In genomic region chr3:48856469-48856868, GRCh38 we compare ENCODE assay signal across 19 cellular contexts. TPM values are rescaled to one million over a fixed set of nuclear protein-coding genes. Genes with fewer than 3 reads are reported as not detected.
DNase-seq lines count a peak whose midpoint lies in the region; ATAC-seq and TF ChIP-seq lines count a peak whose summit lies in the region.
"Had no signal": no experiment of that assay in that cellular context is flagged by ENCODE, and none has a peak within 500 bp of the region (broad histone marks: within the 10 kb centered on the region; RNA-seq: fewer than 3 reads in every experiment).

No MANE protein-coding gene starts in this region.

- peaks cover 28% of the 10 kb centered on the region for H3K36me3 ChIP-seq in CD8-positive, alpha-beta T cell (ENCODE audit: insufficient read depth, low read length)
- H3K36me3 ChIP-seq in endodermal cell (ENCODE audit: control insufficient read depth, insufficient read depth, low read length) (no peaks in the 10 kb centered on the region), SJCRH30 (no peaks in the 10 kb centered on the region)
- H3K36me3 ChIP-seq: SJSA1 had no signal

- peaks cover 47% of the 10 kb centered on the region for H3K36me3 Mint-ChIP-seq in CD8-positive, alpha-beta T cell
- H3K36me3 Mint-ChIP-seq in T-helper 17 cell (ENCODE audit: low read depth) (peaks cover 8% of the 10 kb centered on the region), endodermal cell (ENCODE audit: low read depth) (peaks cover 1% of the 10 kb centered on the region)

- no peak overlapping the region for H3K27ac ChIP-seq in CD8-positive, alpha-beta T cell (ENCODE audit: low read depth, low read length)
- H3K27ac ChIP-seq in endodermal cell (ENCODE audit: low read depth, low read length) (peak overlapping the region; percentile 75), SJCRH30 (no peak overlapping the region)
- H3K27ac ChIP-seq: SJSA1 had no signal

- 76 to 87% methylated on average over 4 of the region's 4 CpGs for WGBS in endodermal cell (ENCODE audit: insufficient coverage in 1 of 2, insufficient read length in 1 of 2), 2 experiments

- no peaks in the 10 kb centered on the region for H3K4me1 ChIP-seq in CD8-positive, alpha-beta T cell (ENCODE audit: insufficient read depth, low read length)
- H3K4me1 ChIP-seq in endodermal cell (ENCODE audit: control insufficient read depth, insufficient read depth, low read length): peaks cover 7% of the 10 kb centered on the region
- peaks cover 30% of the 10 kb centered on the region for H3K4me1 ChIP-seq in SJCRH30
- H3K4me1 ChIP-seq: SJSA1 had no signal

- no peaks in the 10 kb centered on the region for H3K27me3 ChIP-seq in CD8-positive, alpha-beta T cell (ENCODE audit: insufficient read depth, low read length)
- no peaks in the 10 kb centered on the region for H3K27me3 ChIP-seq in endodermal cell (ENCODE audit: control insufficient read depth, insufficient read depth, low read length, poor library complexity, severe bottlenecking)
- no peaks in the 10 kb centered on the region for H3K27me3 ChIP-seq in SJCRH30
- H3K27me3 ChIP-seq: SJSA1 had no signal

- H3K4me3 Mint-ChIP-seq in CD8-positive, alpha-beta T cell: no peak overlapping the region
- no peak overlapping the region for H3K4me3 Mint-ChIP-seq in T-helper 17 cell
- no peak overlapping the region for H3K4me3 Mint-ChIP-seq in endodermal cell
- H3K4me3 Mint-ChIP-seq: activated T-helper 1 cell treated with anti-CD3 and anti-CD28 coated beads, Interleukin-12 subunit alpha, Interleukin-12 subunit beta, Interleukin-2, Interleukin-4 antibody, amounts not matched to agents 30 ng/mL and 10 ng/mL and 1 ng/mL, durations not matched to agents 14 hours and 24 hours and 36 hours; B cell; stimulated activated naive CD8-positive, alpha-beta T cell treated with anti-CD3 and anti-CD28 coated beads, Interleukin-15, Interleukin-2, amounts not matched to agents 100 ng/mL and 50 ng/mL, for 24 hours had no signal

- POLR2A ChIA-PET in CD8-positive, alpha-beta T cell (lab: Charles Lee): no interaction called here

- intact Hi-C loops in CD8-positive, alpha-beta T cell (cut with DNase I, micrococcal nuclease): no loop called here
- intact Hi-C loops in posterior vena cava (cut with DNase I): no loop called here

- no peak for DNase-seq in CD8-positive, alpha-beta T cell
- no peak for DNase-seq in T-helper 17 cell
- no peak for DNase-seq in endodermal cell
- DNase-seq in posterior vena cava (ENCODE audit: low spot score): peak; percentile 4
- no peak for DNase-seq in NCI-H1436 (lab: John Stamatoyannopoulos, UW)
- no peak for DNase-seq in SJCRH30
- no peak for DNase-seq in SIG-M5 (lab: John Stamatoyannopoulos, UW)
- no peak for DNase-seq in NCI-H146 treated with DMSO at 0.1 percent for 48 hours (lab: John Stamatoyannopoulos, UW; ENCODE audit: unreplicated experiment)
- DNase-seq: activated CD4-positive, alpha-beta T cell treated with anti-CD3 and anti-CD28 coated beads for 48 hours; dermis blood vessel endothelial cell; islet precursor cell; Karpas-422; NCI-H146; T-helper 9 cell had no signal

- peak overlapping the region; percentile 13 for H3K27ac Mint-ChIP-seq in CD8-positive, alpha-beta T cell
- H3K27ac Mint-ChIP-seq in T-helper 17 cell: peak overlapping the region; percentile 47
- peak overlapping the region; percentile 47 for H3K27ac Mint-ChIP-seq in endodermal cell
- H3K27ac Mint-ChIP-seq: activated T-helper 1 cell treated with anti-CD3 and anti-CD28 coated beads, Interleukin-12 subunit alpha, Interleukin-12 subunit beta, Interleukin-2, Interleukin-4 antibody, amounts not matched to agents 30 ng/mL and 10 ng/mL and 1 ng/mL, durations not matched to agents 14 hours and 24 hours and 36 hours; B cell; stimulated activated naive CD8-positive, alpha-beta T cell treated with anti-CD3 and anti-CD28 coated beads, Interleukin-15, Interleukin-2, amounts not matched to agents 100 ng/mL and 50 ng/mL, for 24 hours had no signal

- no peak overlapping the region for H3K9ac ChIP-seq in endodermal cell (ENCODE audit: extremely low read depth, low read length, poor library complexity, severe bottlenecking)

- peaks cover 2% of the 10 kb centered on the region for H3K4me1 Mint-ChIP-seq in CD8-positive, alpha-beta T cell (ENCODE audit: low read depth)
- peaks cover 2% of the 10 kb centered on the region for H3K4me1 Mint-ChIP-seq in T-helper 17 cell
- peaks cover 2% of the 10 kb centered on the region for H3K4me1 Mint-ChIP-seq in endodermal cell
- H3K4me1 Mint-ChIP-seq: B cell had no signal

- H3K9me3 ChIP-seq in CD8-positive, alpha-beta T cell (ENCODE audit: low read length): no peaks in the 10 kb centered on the region
- H3K9me3 ChIP-seq in T-helper 17 cell (ENCODE audit: control insufficient read depth, low read length, poor library complexity, severe bottlenecking) (no peaks in the 10 kb centered on the region), endodermal cell (ENCODE audit: control insufficient read depth, low read length) (no peaks in the 10 kb centered on the region), SJCRH30 (replicated peaks) (no peaks in the 10 kb centered on the region)
- H3K9me3 ChIP-seq: SJSA1 had no signal

- TF ChIP-seq CTCF in CD8-positive, alpha-beta T cell (IDR thresholded peaks at IDR 0.05): no peak
- no peak for TF ChIP-seq CTCF in endodermal cell (conservative IDR thresholded peaks at IDR 0.05)

- H3K4me3 ChIP-seq in CD8-positive, alpha-beta T cell (ENCODE audit: low read depth, low read length): no peak overlapping the region
- H3K4me3 ChIP-seq in endodermal cell (ENCODE audit: low read length) (no peak overlapping the region), SJCRH30 (no peak overlapping the region)
- H3K4me3 ChIP-seq: SJSA1 had no signal

- no peak for ATAC-seq in CD8-positive, alpha-beta T cell
- no peak for ATAC-seq in T-helper 17 cell
- ATAC-seq: esophagus mucosa had no signal

- no peaks in the 10 kb centered on the region for H3K9me3 Mint-ChIP-seq in CD8-positive, alpha-beta T cell
- no peaks in the 10 kb centered on the region for H3K9me3 Mint-ChIP-seq in endodermal cell
- H3K9me3 Mint-ChIP-seq: activated T-helper 1 cell treated with anti-CD3 and anti-CD28 coated beads, Interleukin-12 subunit alpha, Interleukin-12 subunit beta, Interleukin-2, Interleukin-4 antibody, amounts not matched to agents 30 ng/mL and 10 ng/mL and 1 ng/mL, durations not matched to agents 14 hours and 24 hours and 36 hours; stimulated activated naive CD8-positive, alpha-beta T cell treated with anti-CD3 and anti-CD28 coated beads, Interleukin-15, Interleukin-2, amounts not matched to agents 100 ng/mL and 50 ng/mL, for 24 hours had no signal

- CTCF ChIA-PET in CD8-positive, alpha-beta T cell (lab: Charles Lee): no interaction called here

- no peaks in the 10 kb centered on the region for H3K27me3 Mint-ChIP-seq in CD8-positive, alpha-beta T cell (ENCODE audit: low read depth)
- H3K27me3 Mint-ChIP-seq in T-helper 17 cell (no peaks in the 10 kb centered on the region), endodermal cell (ENCODE audit: insufficient read depth) (no peaks in the 10 kb centered on the region)
- H3K27me3 Mint-ChIP-seq: B cell; stimulated activated naive CD8-positive, alpha-beta T cell treated with anti-CD3 and anti-CD28 coated beads, Interleukin-15, Interleukin-2, amounts not matched to agents 100 ng/mL and 50 ng/mL, for 24 hours had no signal

RNA-seq across cellular contexts. Expression of gene PRKAR2A, which starts 8.8 kb away (rescaled TPM):
- 10 to 100 TPM; 75.2 to 75.6 TPM for total RNA-seq in CD8-positive, alpha-beta T cell
- total RNA-seq in T-helper 17 cell (10 to 100 TPM; 30.8 to 40.4 TPM), endodermal cell (10 to 100 TPM; 38.9 to 41.2 TPM), posterior vena cava (10 to 100 TPM; 49.6 to 69.6 TPM)
- polyA plus RNA-seq in endodermal cell (2013, experiment 1 of 2): 23.1 TPM
- 23.4 TPM for polyA plus RNA-seq in endodermal cell (2013, experiment 2 of 2)
- total RNA-seq in SJCRH30 (2014; rRNA removed; shearing (Covaris generic)): 45.0 and 46.5 TPM in 2 replicates

RNA-seq across cellular contexts. Expression of gene SLC25A20, which starts 42.2 kb away (rescaled TPM):
- under 1 TPM; 0.46 to 0.64 TPM for total RNA-seq in CD8-positive, alpha-beta T cell
- 10 to 100 TPM in 1 of 2 donors, 1 to 10 TPM in 1; 6.9 to 14.5 TPM for total RNA-seq in T-helper 17 cell
- total RNA-seq in endodermal cell: 1 to 10 TPM; 5.0 to 6.7 TPM
- 10.5 TPM for polyA plus RNA-seq in endodermal cell (2013, experiment 1 of 2)
- 8.4 TPM for polyA plus RNA-seq in endodermal cell (2013, experiment 2 of 2)
- 10 to 100 TPM; 10.8 to 19.5 TPM for total RNA-seq in posterior vena cava
- 6.8 and 7.0 TPM in 2 replicates for total RNA-seq in SJCRH30 (2014; rRNA removed; shearing (Covaris generic))
